ENCODE assay signal across 11 cellular contexts in genomic region chr11:33772300-33772699, GRCh38. TPM values are rescaled to one million over a fixed set of nuclear protein-coding genes. Genes with fewer than 3 reads are reported as not detected.
DNase-seq lines count a peak whose midpoint lies in the region; ATAC-seq, FAIRE-seq and TF ChIP-seq lines count a peak whose summit lies in the region.
"Had no signal": no experiment of that assay in that cellular context is flagged by ENCODE, and none has a peak within 500 bp of the region (broad histone marks: within the 10 kb centered on the region; RNA-seq: fewer than 3 reads in every experiment).

No MANE protein-coding gene starts in this region.

- intact Hi-C loops in Right ventricle myocardium superior (cut with DNase I) = no loop called here

- TF ChIP-seq RAD21 in neural cell (conservative IDR thresholded peaks at IDR 0.05) = no peak

- ATAC-seq in HG02759 (IDR thresholded peaks at IDR 0.05; ENCODE audit: unreplicated experiment) (no peak), Right ventricle myocardium superior (ENCODE audit: poor library complexity) (no peak)

- no peak for TF ChIP-seq CTCF in MM.1S (IDR thresholded peaks at IDR 0.05; ENCODE audit: low read length)
- no peak for TF ChIP-seq CTCF in bronchial epithelial cell (IDR thresholded peaks at IDR 0.05; ENCODE audit: insufficient read depth, low read length, severe bottlenecking)
- TF ChIP-seq CTCF in neural cell (IDR thresholded peaks at IDR 0.05; ENCODE audit: poor library complexity, severe bottlenecking) = no peak

- H3K4me3 ChIP-seq in MM.1S (ENCODE audit: low read length) = no peak overlapping the region
- no peak overlapping the region for H3K4me3 ChIP-seq in bronchial epithelial cell (ENCODE audit: low read depth, low read length)
- H3K4me3 ChIP-seq in neural cell (ENCODE audit: low read length) = peak overlapping the region; percentile 92

- peak overlapping the region; percentile 66; the same call in 1 of the 2 replicates for H3K4me2 ChIP-seq in MM.1S (ENCODE audit: low read depth, low read length)
- H3K4me2 ChIP-seq in neural cell (ENCODE audit: low read length) = no peak overlapping the region

- FAIRE-seq in bronchial epithelial cell (lab: Jason Lieb, UNC) = no peak

- H3K9me3 ChIP-seq in MM.1S (replicated peaks; ENCODE audit: insufficient read depth, low read length) (no peaks in the 10 kb centered on the region), neural cell (ENCODE audit: low read length) (no peaks in the 10 kb centered on the region)

- H2AFZ ChIP-seq in MM.1S (ENCODE audit: low read length) (no peak overlapping the region), neural cell (ENCODE audit: low read depth, low read length) (no peak overlapping the region)

- peaks cover 37% of the 10 kb centered on the region for H3K4me1 ChIP-seq in MM.1S (ENCODE audit: low read length)

- DNase-seq in activated CD4-positive, alpha-beta T cell treated with anti-CD3 and anti-CD28 coated beads for 48 hours = peak; percentile 8
- no peak for DNase-seq in activated CD4-positive, alpha-beta T cell treated with anti-CD3 and anti-CD28 coated beads, Interleukin-2, amount 50 U/mL, for 4 hours
- DNase-seq in MM.1S = no peak
- peak; percentile 92 for DNase-seq in bronchial epithelial cell (ENCODE audit: low read depth)
- DNase-seq in NCI-H526 treated with DMSO at 0.1 percent for 48 hours (lab: John Stamatoyannopoulos, UW) = no peak
- DNase-seq in Right ventricle myocardium superior = no peak
- DNase-seq: brain microvascular endothelial cell, foreskin melanocyte, NCI-H187 had no signal

- peaks cover 4% of the 10 kb centered on the region; the same call in 1 of the 2 replicates for H4K20me1 ChIP-seq in MM.1S (ENCODE audit: insufficient read depth, low read length)
- H4K20me1 ChIP-seq in neural cell (ENCODE audit: insufficient read depth) = no peaks in the 10 kb centered on the region

- TF ChIP-seq EP300 in neural cell (conservative IDR thresholded peaks at IDR 0.05; ENCODE audit: poor library complexity, severe bottlenecking) = no peak

- H3K9ac ChIP-seq in MM.1S (ENCODE audit: low read length) = no peak overlapping the region
- no peak overlapping the region for H3K9ac ChIP-seq in neural cell (ENCODE audit: low read length)

- H3K79me2 ChIP-seq in MM.1S (ENCODE audit: low read length) (peaks cover 52% of the 10 kb centered on the region), neural cell (replicated peaks; ENCODE audit: insufficient read depth, low read length) (peaks cover 17% of the 10 kb centered on the region)

- H3K27ac ChIP-seq in MM.1S (ENCODE audit: low read length) = no peak overlapping the region
- no peak overlapping the region for H3K27ac ChIP-seq in neural cell (ENCODE audit: low read length)
- H3K27ac ChIP-seq: brain microvascular endothelial cell had no signal

- peaks cover 15% of the 10 kb centered on the region; the same call in 1 of the 2 replicates for H3F3A ChIP-seq in MM.1S (ENCODE audit: insufficient read depth, low read length)
- H3F3A ChIP-seq in neural cell (ENCODE audit: insufficient read depth, low read length, poor library complexity, severe bottlenecking) = no peaks in the 10 kb centered on the region

- H3K36me3 ChIP-seq in MM.1S (replicated peaks; ENCODE audit: insufficient read depth, low read length) (peaks cover 17% of the 10 kb centered on the region), bronchial epithelial cell (ENCODE audit: control insufficient read depth, insufficient read depth, low read length) (peaks cover 4% of the 10 kb centered on the region), neural cell (ENCODE audit: insufficient read depth, low read length) (no peaks in the 10 kb centered on the region)

- no peaks in the 10 kb centered on the region for H3K9me2 ChIP-seq in MM.1S (replicated peaks; ENCODE audit: insufficient read depth, low read length)
- no peaks in the 10 kb centered on the region for H3K9me2 ChIP-seq in neural cell (ENCODE audit: insufficient read depth, low read length)

- 0 out of 2 replicates have a peak, but pooled peaks cover 3% of the 10 kb centered on the region for H3K27me3 ChIP-seq in MM.1S (replicated peaks; ENCODE audit: insufficient read depth, low read length)
- no peaks in the 10 kb centered on the region for H3K27me3 ChIP-seq in bronchial epithelial cell (ENCODE audit: control insufficient read depth, insufficient read depth, low read length)
- H3K27me3 ChIP-seq in neural cell (ENCODE audit: insufficient read depth, low read depth, low read length) = peaks cover 17% of the 10 kb centered on the region
- H3K27me3 ChIP-seq: brain microvascular endothelial cell had no signal

TF ChIP-seq in neural cell, 6 proteins besides CTCF, POLR2A, EP300 and RAD21:
- no peak for TF ChIP-seq MXI1 (conservative IDR thresholded peaks at IDR 0.05; ENCODE audit: poor library complexity, severe bottlenecking)
- no peak for TF ChIP-seq POLR2AphosphoS5 (IDR thresholded peaks at IDR 0.05)
- no peak for TF ChIP-seq TAF1 (IDR thresholded peaks at IDR 0.05; ENCODE audit: low read depth)
- TF ChIP-seq EZH2 (IDR thresholded peaks at IDR 0.05; ENCODE audit: borderline replicate concordance, insufficient read depth, low read length, poor library complexity, severe bottlenecking) = no peak
- TF ChIP-seq, protein P1, sequence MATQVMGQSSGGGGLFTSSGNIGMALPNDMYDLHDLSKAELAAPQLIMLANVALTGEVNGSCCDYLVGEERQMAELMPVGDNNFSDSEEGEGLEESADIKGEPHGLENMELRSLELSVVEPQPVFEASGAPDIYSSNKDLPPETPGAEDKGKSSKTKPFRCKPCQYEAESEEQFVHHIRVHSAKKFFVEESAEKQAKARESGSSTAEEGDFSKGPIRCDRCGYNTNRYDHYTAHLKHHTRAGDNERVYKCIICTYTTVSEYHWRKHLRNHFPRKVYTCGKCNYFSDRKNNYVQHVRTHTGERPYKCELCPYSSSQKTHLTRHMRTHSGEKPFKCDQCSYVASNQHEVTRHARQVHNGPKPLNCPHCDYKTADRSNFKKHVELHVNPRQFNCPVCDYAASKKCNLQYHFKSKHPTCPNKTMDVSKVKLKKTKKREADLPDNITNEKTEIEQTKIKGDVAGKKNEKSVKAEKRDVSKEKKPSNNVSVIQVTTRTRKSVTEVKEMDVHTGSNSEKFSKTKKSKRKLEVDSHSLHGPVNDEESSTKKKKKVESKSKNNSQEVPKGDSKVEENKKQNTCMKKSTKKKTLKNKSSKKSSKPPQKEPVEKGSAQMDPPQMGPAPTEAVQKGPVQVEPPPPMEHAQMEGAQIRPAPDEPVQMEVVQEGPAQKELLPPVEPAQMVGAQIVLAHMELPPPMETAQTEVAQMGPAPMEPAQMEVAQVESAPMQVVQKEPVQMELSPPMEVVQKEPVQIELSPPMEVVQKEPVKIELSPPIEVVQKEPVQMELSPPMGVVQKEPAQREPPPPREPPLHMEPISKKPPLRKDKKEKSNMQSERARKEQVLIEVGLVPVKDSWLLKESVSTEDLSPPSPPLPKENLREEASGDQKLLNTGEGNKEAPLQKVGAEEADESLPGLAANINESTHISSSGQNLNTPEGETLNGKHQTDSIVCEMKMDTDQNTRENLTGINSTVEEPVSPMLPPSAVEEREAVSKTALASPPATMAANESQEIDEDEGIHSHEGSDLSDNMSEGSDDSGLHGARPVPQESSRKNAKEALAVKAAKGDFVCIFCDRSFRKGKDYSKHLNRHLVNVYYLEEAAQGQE (IDR thresholded peaks at IDR 0.05; ENCODE audit: borderline replicate concordance) = no peak
- TF ChIP-seq SMC3 (conservative IDR thresholded peaks at IDR 0.05; ENCODE audit: poor library complexity) = no peak
TF ChIP-seq in neural cell: peak in this region for 0.

RNA-seq across cellular contexts. Expression of gene FBXO3, which starts 2.0 kb away (rescaled TPM):
- total RNA-seq in bronchial epithelial cell = 32.6 and 35.0 TPM in 2 replicates
- 112 and 115 TPM in 2 replicates for polyA plus RNA-seq in neural cell
- polyA minus RNA-seq in neural cell = 101 and 123 TPM in 2 replicates
- 45.3 TPM for total RNA-seq in Right ventricle myocardium superior

RNA-seq across cellular contexts. Expression of gene CD59, which starts 36.1 kb away (rescaled TPM):
- total RNA-seq in bronchial epithelial cell (142 and 193 TPM in 2 replicates), Right ventricle myocardium superior (713 TPM)
- polyA plus RNA-seq in neural cell = 248 and 253 TPM in 2 replicates
- polyA minus RNA-seq in neural cell = 95.0 and 134 TPM in 2 replicates

Comparison
In these comparisons a context has a peak if more than half of its experiments do, and no peak if none do; other contexts are left out.
1. DNase-seq: peak in activated CD4-positive, alpha-beta T cell treated with anti-CD3 and anti-CD28 coated beads for 48 hours (single experiment) and bronchial epithelial cell (single experiment); none in activated CD4-positive, alpha-beta T cell treated with anti-CD3 and anti-CD28 coated beads, Interleukin-2, amount 50 U/mL, for 4 hours (0 of 2), MM.1S (single experiment), NCI-H526 treated with DMSO at 0.1 percent for 48 hours (single experiment) and Right ventricle myocardium superior (single experiment).